18 cellular contexts compared by ENCODE assay signal in the genomic region with DNA sequence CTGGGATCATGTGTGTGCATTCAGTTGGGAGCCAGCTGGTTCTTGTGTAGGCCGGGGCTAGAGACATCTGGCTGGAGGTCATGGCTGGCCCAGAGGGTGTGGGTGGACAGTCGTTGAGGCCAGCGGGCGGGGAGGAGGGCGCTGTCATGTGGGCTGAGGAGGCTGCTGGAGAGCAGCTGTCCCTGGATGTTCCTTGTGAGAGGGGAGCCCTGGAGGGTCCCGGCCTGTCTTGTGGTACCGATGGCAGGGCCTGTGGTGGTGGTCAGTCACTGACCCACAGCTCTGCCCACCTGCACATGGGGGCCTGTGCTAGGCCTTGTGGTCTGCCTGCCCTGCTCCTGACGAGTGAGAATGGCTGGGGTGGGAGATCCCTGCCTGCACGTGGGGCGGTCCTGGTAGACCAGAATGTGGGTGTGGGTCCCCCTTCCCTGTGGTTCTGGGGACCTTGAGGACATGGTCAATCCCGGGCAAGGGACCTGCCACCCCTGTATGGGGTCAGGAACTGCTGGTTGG. TPM values are rescaled to one million over a fixed set of nuclear protein-coding genes. Genes with fewer than 3 reads are reported as not detected.
A peak's percentile ranks its signal among the peaks of the same experiment; 100 is the strongest.
DNase-seq lines count a peak whose midpoint lies in the region; ATAC-seq lines count a peak whose summit lies in the region.
"Had no signal": no experiment of that assay in that cellular context is flagged by ENCODE, and none has a peak within 500 bp of the region (broad histone marks: within the 10 kb centered on the region; RNA-seq: fewer than 3 reads in every experiment).

No MANE protein-coding gene starts in this region.

- no peaks in the 10 kb centered on the region for H3K27me3 Mint-ChIP-seq in T-helper 1 cell treated with Interleukin-12 subunit alpha and Interleukin-12 subunit beta and Interleukin-4 antibody, amounts not matched to agents 30 μg/mL and 1 μg/mL, for 36 hours (ENCODE audit: low read depth)
- H3K27me3 Mint-ChIP-seq in CD4-positive, CD25-positive, alpha-beta regulatory T cell = peaks cover 4% of the 10 kb centered on the region
- H3K27me3 Mint-ChIP-seq in activated T-helper 17 cell treated with anti-CD3 and anti-CD28 coated beads, Interleukin-2, amount 50 U/mL, for 72 hours = no peaks in the 10 kb centered on the region

- no peaks in the 10 kb centered on the region for H3K9me3 Mint-ChIP-seq in T-helper 1 cell treated with Interleukin-12 subunit alpha and Interleukin-12 subunit beta and Interleukin-4 antibody, amounts not matched to agents 30 μg/mL and 1 μg/mL, for 36 hours
- no peaks in the 10 kb centered on the region for H3K9me3 Mint-ChIP-seq in CD4-positive, CD25-positive, alpha-beta regulatory T cell
- H3K9me3 Mint-ChIP-seq in activated T-helper 17 cell treated with anti-CD3 and anti-CD28 coated beads, Interleukin-2, amount 50 U/mL, for 72 hours = no peaks in the 10 kb centered on the region
- H3K9me3 Mint-ChIP-seq: immature natural killer cell, type B pancreatic cell had no signal

- no peak overlapping the region for H3K27ac ChIP-seq in CD4-positive, CD25-positive, alpha-beta regulatory T cell (ENCODE audit: insufficient read depth, low read length, poor library complexity, severe bottlenecking)
- no peak overlapping the region for H3K27ac ChIP-seq in Karpas-422 (ENCODE audit: low read length)
- H3K27ac ChIP-seq: 22Rv1, C4-2B had no signal

- H3K9me2 ChIP-seq in Karpas-422 (replicated peaks; ENCODE audit: insufficient read depth, low read length) = no peaks in the 10 kb centered on the region

- peaks cover 31% of the 10 kb centered on the region for H3K4me1 Mint-ChIP-seq in T-helper 1 cell treated with Interleukin-12 subunit alpha and Interleukin-12 subunit beta and Interleukin-4 antibody, amounts not matched to agents 30 μg/mL and 1 μg/mL, for 36 hours (ENCODE audit: low read depth)
- peaks cover 0 to 28% (median 12%) of the 10 kb centered on the region in 4 donors for H3K4me1 Mint-ChIP-seq in CD4-positive, CD25-positive, alpha-beta regulatory T cell
- H3K4me1 Mint-ChIP-seq in activated T-helper 17 cell treated with anti-CD3 and anti-CD28 coated beads, Interleukin-2, amount 50 U/mL, for 72 hours = peaks cover 20% of the 10 kb centered on the region

- no peak overlapping the region for H3K4me2 ChIP-seq in Karpas-422 (ENCODE audit: low read depth, low read length, poor library complexity, severe bottlenecking)

- no peak overlapping the region for H3K9ac ChIP-seq in Karpas-422 (ENCODE audit: low read length)

- H3K27me3 ChIP-seq in CD4-positive, CD25-positive, alpha-beta regulatory T cell (ENCODE audit: control insufficient read depth, insufficient read depth, low read length) = no peaks in the 10 kb centered on the region
- H3K27me3 ChIP-seq in Karpas-422 (ENCODE audit: low read length) = no peaks in the 10 kb centered on the region

- H4K20me1 ChIP-seq in Karpas-422 (ENCODE audit: insufficient read depth, low read depth, low read length) = 0 out of 2 replicates have a peak, but pooled peaks cover 3% of the 10 kb centered on the region

- H2AFZ ChIP-seq in Karpas-422 (ENCODE audit: low read length) = no peak overlapping the region

- DNase-seq in T-helper 1 cell (no peak), left ventricle myocardium superior (peak; percentile 71), Karpas-422 (no peak), GDM1 (lab: John Stamatoyannopoulos, UW) (no peak)
- no peak for DNase-seq in CD4-positive, CD25-positive, alpha-beta regulatory T cell
- no peak for DNase-seq in stimulated activated CD4-positive, alpha-beta T cell treated with anti-CD3 and anti-CD28 coated beads, Interleukin-15, amount 100 ng/mL, for 24 hours
- DNase-seq: amygdala; immature natural killer cell; NCI-H1694; NCI-H345; nucleus accumbens; SIG-M5; stimulated activated CD4-positive, alpha-beta T cell treated with anti-CD3 and anti-CD28 coated beads, Interleukin-4, amount 100 ng/mL, for 4 hours had no signal

- no peaks in the 10 kb centered on the region for H3K79me2 ChIP-seq in Karpas-422 (ENCODE audit: low read length)

- peaks cover 37% of the 10 kb centered on the region for H3K36me3 ChIP-seq in CD4-positive, CD25-positive, alpha-beta regulatory T cell (ENCODE audit: control insufficient read depth, insufficient read depth, low read length)
- no peaks in the 10 kb centered on the region for H3K36me3 ChIP-seq in Karpas-422 (ENCODE audit: insufficient read depth, low read length)

- peak overlapping the region; percentile 98 for H3K27ac Mint-ChIP-seq in T-helper 1 cell treated with Interleukin-12 subunit alpha and Interleukin-12 subunit beta and Interleukin-4 antibody, amounts not matched to agents 30 μg/mL and 1 μg/mL, for 36 hours
- H3K27ac Mint-ChIP-seq in CD4-positive, CD25-positive, alpha-beta regulatory T cell = peak overlapping the region in 2 of 3 donors; percentile 76 to 91
- peak overlapping the region; percentile 95 for H3K27ac Mint-ChIP-seq in activated T-helper 17 cell treated with anti-CD3 and anti-CD28 coated beads, Interleukin-2, amount 50 U/mL, for 72 hours
- H3K27ac Mint-ChIP-seq: type B pancreatic cell had no signal

- peaks cover 50% of the 10 kb centered on the region for H3K4me1 ChIP-seq in CD4-positive, CD25-positive, alpha-beta regulatory T cell (ENCODE audit: control insufficient read depth, insufficient read depth, low read length, poor library complexity, severe bottlenecking)
- H3K4me1 ChIP-seq in Karpas-422 (ENCODE audit: low read length) = peaks cover 42% of the 10 kb centered on the region

- peaks cover 21% of the 10 kb centered on the region for H3K36me3 Mint-ChIP-seq in T-helper 1 cell treated with Interleukin-12 subunit alpha and Interleukin-12 subunit beta and Interleukin-4 antibody, amounts not matched to agents 30 μg/mL and 1 μg/mL, for 36 hours (ENCODE audit: low read depth)
- H3K36me3 Mint-ChIP-seq in CD4-positive, CD25-positive, alpha-beta regulatory T cell = peaks cover 9% of the 10 kb centered on the region
- peaks cover 61% of the 10 kb centered on the region for H3K36me3 Mint-ChIP-seq in activated T-helper 17 cell treated with anti-CD3 and anti-CD28 coated beads, Interleukin-2, amount 50 U/mL, for 72 hours (ENCODE audit: low read depth)

- intact Hi-C loops in left ventricle myocardium superior (cut with micrococcal nuclease) = no loop called here

- no peak overlapping the region for H3K4me3 ChIP-seq in CD4-positive, CD25-positive, alpha-beta regulatory T cell (ENCODE audit: low read depth, low read length)
- no peak overlapping the region for H3K4me3 ChIP-seq in Karpas-422 (ENCODE audit: low read length)

- H3K4me3 Mint-ChIP-seq in T-helper 1 cell treated with Interleukin-12 subunit alpha and Interleukin-12 subunit beta and Interleukin-4 antibody, amounts not matched to agents 30 μg/mL and 1 μg/mL, for 36 hours = peak overlapping the region; percentile 54
- no peak overlapping the region for H3K4me3 Mint-ChIP-seq in CD4-positive, CD25-positive, alpha-beta regulatory T cell
- H3K4me3 Mint-ChIP-seq in activated T-helper 17 cell treated with anti-CD3 and anti-CD28 coated beads, Interleukin-2, amount 50 U/mL, for 72 hours = peak overlapping the region; percentile 78
- H3K4me3 Mint-ChIP-seq: type B pancreatic cell had no signal

- H3K9me3 ChIP-seq in CD4-positive, CD25-positive, alpha-beta regulatory T cell (ENCODE audit: control insufficient read depth in 2 of 2, low read length in 2 of 2) = no peaks in the 10 kb centered on the region
- H3K9me3 ChIP-seq in Karpas-422 (ENCODE audit: low read length) = no peaks in the 10 kb centered on the region

- no peak for ATAC-seq in CD4-positive, CD25-positive, alpha-beta regulatory T cell (ENCODE audit: low read depth in 2 of 2)
- ATAC-seq in activated T-helper 17 cell treated with anti-CD3 and anti-CD28 coated beads, Interleukin-2, amount 50 U/mL, for 72 hours (replicated peaks) = no peak
- peak; percentile 66 for ATAC-seq in left ventricle myocardium superior

RNA-seq across cellular contexts. Expression of gene C20orf204, which starts 1.9 kb away (rescaled TPM):
- 6.0 TPM for total RNA-seq in CD4-positive, CD25-positive, alpha-beta regulatory T cell
- polyA plus RNA-seq in CD4-positive, CD25-positive, alpha-beta regulatory T cell = 1 to 10 TPM in 1 of 4 donors, under 1 TPM in 2, not detected in 1; 0.89 to 1.4 (median 0.91) TPM
- 10 to 100 TPM; 12.8 to 21.5 TPM for total RNA-seq in activated T-helper 17 cell treated with anti-CD3 and anti-CD28 coated beads, Interleukin-2, amount 50 U/mL, for 72 hours
- total RNA-seq in left ventricle myocardium superior = 0.35 TPM
- 0.45 and 1.8 TPM in 2 replicates for total RNA-seq in Karpas-422 (2014; rRNA removed; shearing (Covaris generic); ENCODE audit: low replicate concordance)
- polyA plus RNA-seq: immature natural killer cell had no signal

RNA-seq across cellular contexts. Expression of gene SOX18, which starts 15.4 kb away (rescaled TPM):
- not detected for total RNA-seq in CD4-positive, CD25-positive, alpha-beta regulatory T cell
- not detected for polyA plus RNA-seq in CD4-positive, CD25-positive, alpha-beta regulatory T cell
- under 1 TPM; 0.13 to 0.22 TPM for total RNA-seq in activated T-helper 17 cell treated with anti-CD3 and anti-CD28 coated beads, Interleukin-2, amount 50 U/mL, for 72 hours
- total RNA-seq in left ventricle myocardium superior = 36.8 TPM
- total RNA-seq in Karpas-422 (2014; rRNA removed; shearing (Covaris generic); ENCODE audit: low replicate concordance) = not detected in 2 replicates
- polyA plus RNA-seq: immature natural killer cell had no signal

RNA-seq across cellular contexts. Expression of gene TCEA2, which starts 29.0 kb away (rescaled TPM):
- total RNA-seq in CD4-positive, CD25-positive, alpha-beta regulatory T cell = 24.8 TPM
- polyA plus RNA-seq in CD4-positive, CD25-positive, alpha-beta regulatory T cell = 10 to 100 TPM; 17.7 to 27.1 (median 20.9) TPM
- total RNA-seq in activated T-helper 17 cell treated with anti-CD3 and anti-CD28 coated beads, Interleukin-2, amount 50 U/mL, for 72 hours = 10 to 100 TPM; 52.0 to 79.9 TPM
- 35.6 TPM for total RNA-seq in left ventricle myocardium superior
- 124 and 197 TPM in 2 replicates for total RNA-seq in Karpas-422 (2014; rRNA removed; shearing (Covaris generic); ENCODE audit: low replicate concordance)

RNA-seq across cellular contexts. Expression of gene RGS19, which starts 45.3 kb away (rescaled TPM):
- 50.7 TPM for total RNA-seq in CD4-positive, CD25-positive, alpha-beta regulatory T cell
- 100 to 1,000 TPM in 2 of 4 donors, 10 to 100 TPM in 2; 79.4 to 105 (median 95.0) TPM for polyA plus RNA-seq in CD4-positive, CD25-positive, alpha-beta regulatory T cell
- total RNA-seq in activated T-helper 17 cell treated with anti-CD3 and anti-CD28 coated beads, Interleukin-2, amount 50 U/mL, for 72 hours = 10 to 100 TPM; 38.6 to 49.4 TPM
- total RNA-seq in left ventricle myocardium superior = 5.4 TPM
- 172 and 272 TPM in 2 replicates for total RNA-seq in Karpas-422 (2014; rRNA removed; shearing (Covaris generic); ENCODE audit: low replicate concordance)

RNA-seq across cellular contexts. Expression of gene OPRL1, which starts 45.8 kb away (rescaled TPM):
- total RNA-seq in CD4-positive, CD25-positive, alpha-beta regulatory T cell = 1.3 TPM
- 1 to 10 TPM in 1 of 4 donors, under 1 TPM in 3; 0.58 to 1.1 (median 0.59) TPM for polyA plus RNA-seq in CD4-positive, CD25-positive, alpha-beta regulatory T cell
- under 1 TPM; 0.48 to 0.56 TPM for total RNA-seq in activated T-helper 17 cell treated with anti-CD3 and anti-CD28 coated beads, Interleukin-2, amount 50 U/mL, for 72 hours
- total RNA-seq in left ventricle myocardium superior = 0.27 TPM
- total RNA-seq in Karpas-422 (2014; rRNA removed; shearing (Covaris generic); ENCODE audit: low replicate concordance) = 34.0 and 60.6 TPM in 2 replicates

Comparison
In these comparisons a context has a peak if more than half of its experiments do, and no peak if none do; other contexts are left out.
1. H3K4me3 Mint-ChIP-seq: peak in T-helper 1 cell treated with Interleukin-12 subunit alpha and Interleukin-12 subunit beta and Interleukin-4 antibody, amounts not matched to agents 30 μg/mL and 1 μg/mL, for 36 hours (single experiment) and activated T-helper 17 cell treated with anti-CD3 and anti-CD28 coated beads, Interleukin-2, amount 50 U/mL, for 72 hours (single experiment); none in CD4-positive, CD25-positive, alpha-beta regulatory T cell (0 of 4).
2. RNA of gene SOX18, which starts 15.4 kb away (total RNA-seq): 36.8 TPM in left ventricle myocardium superior (single experiment); 0.13 to 0.22 TPM in activated T-helper 17 cell treated with anti-CD3 and anti-CD28 coated beads, Interleukin-2, amount 50 U/mL, for 72 hours, not detected in CD4-positive, CD25-positive, alpha-beta regulatory T cell (single experiment) and not detected in Karpas-422; every median in the first group is over 10 times any median in the second.
3. Peak in every context shown above with its lines, with median percentiles within 50 percentile points of each other: H3K27ac Mint-ChIP-seq.